In the genomic region with DNA sequence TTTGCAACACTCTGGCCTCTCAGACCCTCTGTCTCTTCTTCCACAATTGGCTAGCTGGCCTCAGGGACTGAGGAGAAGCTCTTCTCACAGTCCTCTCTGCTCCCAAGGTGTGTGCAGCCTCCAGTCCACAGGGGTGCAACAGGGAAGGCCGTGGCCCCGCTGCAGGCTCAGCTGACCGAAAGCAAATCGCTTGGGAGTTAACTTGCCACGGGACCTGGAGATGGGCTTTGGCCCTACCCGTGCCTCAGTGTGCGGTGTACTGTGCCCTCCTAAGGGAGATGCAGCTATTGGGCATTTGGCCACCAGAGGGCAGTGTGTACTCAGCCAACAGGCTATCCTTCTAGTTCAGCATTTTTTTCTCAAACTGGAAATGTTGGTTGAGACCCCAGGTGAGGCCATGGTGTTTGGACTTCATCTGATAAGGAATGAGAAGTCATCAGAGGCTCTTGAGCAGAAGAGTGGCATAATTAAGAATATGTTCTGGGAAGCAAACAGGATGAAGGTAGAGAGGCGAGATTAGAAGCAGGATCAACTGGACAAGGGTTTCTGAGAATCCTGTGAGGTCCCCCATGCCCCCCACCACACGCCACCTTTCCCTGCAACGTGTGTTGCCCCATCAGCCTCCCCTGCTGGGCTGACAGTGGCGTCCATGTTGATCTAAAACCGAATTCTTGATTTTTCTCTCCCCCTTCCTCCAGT, we compare ENCODE assay signal across 8 cellular contexts. TPM values are rescaled to one million over a fixed set of nuclear protein-coding genes. Genes with fewer than 3 reads are reported as not detected.
DNase-seq lines count a peak whose midpoint lies in the region; ATAC-seq and TF ChIP-seq lines count a peak whose summit lies in the region.

No MANE protein-coding gene starts in this region.

- no peaks in the 10 kb centered on the region for H3K36me3 ChIP-seq in BE2C

- no peaks in the 10 kb centered on the region for H3K27me3 ChIP-seq in BE2C

- H3K4me1 ChIP-seq in BE2C: no peaks in the 10 kb centered on the region

- no peaks in the 10 kb centered on the region for H3K9me3 ChIP-seq in BE2C

- H3K4me1 Mint-ChIP-seq in central memory CD8-positive, alpha-beta T cell: peaks cover 10% of the 10 kb centered on the region

- peak; percentile 78 for TF ChIP-seq CTCF in BE2C (IDR thresholded peaks at IDR 0.05; ENCODE audit: low read depth, low read length)

- no peaks in the 10 kb centered on the region for H3K36me3 Mint-ChIP-seq in central memory CD8-positive, alpha-beta T cell (ENCODE audit: insufficient read depth)

- no peak overlapping the region for H3K4me3 Mint-ChIP-seq in central memory CD8-positive, alpha-beta T cell

- ATAC-seq in activated CD4-positive, CD25-positive, alpha-beta regulatory T cell treated with anti-CD3 and anti-CD28 coated beads, Interleukin-2, amount 50 U/mL, for 24 hours: peak; percentile 79 to 87
- peak; percentile 70 for ATAC-seq in central memory CD8-positive, alpha-beta T cell (replicated peaks; ENCODE audit: extremely low read depth, poor library complexity, severe bottlenecking)
- no peak for ATAC-seq in HG03432 (IDR thresholded peaks at IDR 0.05; ENCODE audit: unreplicated experiment)

- H3K4me3 ChIP-seq in BE2C (ENCODE audit: low read depth, low read length): no peak overlapping the region

- no peaks in the 10 kb centered on the region for H3K9me3 Mint-ChIP-seq in central memory CD8-positive, alpha-beta T cell

- no peak overlapping the region for H3K27ac Mint-ChIP-seq in central memory CD8-positive, alpha-beta T cell (ENCODE audit: low read depth)

- DNase-seq in BE2C: peak; percentile 77
- peak; percentile 6 for DNase-seq in GOT3 (lab: John Stamatoyannopoulos, UW)
- DNase-seq in NCI-H226: peak; percentile 24
- peak; percentile 56 to 78 for DNase-seq in central memory CD8-positive, alpha-beta T cell (ENCODE audit: low spot score in 2 of 2)
- DNase-seq in kidney tubule cell (ENCODE audit: low spot score): peak; percentile 70
- peak; percentile 87 for DNase-seq in stimulated activated CD4-positive, alpha-beta T cell treated with anti-CD3 and anti-CD28 coated beads, Interleukin-4, amount 100 ng/mL, for 1 hour

- peaks cover 22% of the 10 kb centered on the region for H3K27me3 Mint-ChIP-seq in central memory CD8-positive, alpha-beta T cell

RNA-seq across cellular contexts. Expression of gene TMEM125, which starts 42.5 kb away (rescaled TPM):
- not detected for polyA plus RNA-seq in BE2C (2012; ENCODE audit: insufficient read depth, insufficient read length, low read depth)

RNA-seq across cellular contexts. Expression of gene CFAP57, which starts 55.2 kb away (rescaled TPM):
- 0.15 TPM for polyA plus RNA-seq in BE2C (2012; ENCODE audit: insufficient read depth, insufficient read length, low read depth)

RNA-seq across cellular contexts. Expression of gene EBNA1BP2, which starts 55.2 kb away (rescaled TPM):
- polyA plus RNA-seq in BE2C (2012; ENCODE audit: insufficient read depth, insufficient read length, low read depth): 63.1 TPM

RNA-seq across cellular contexts. Expression of gene C1orf210, which starts 58.1 kb away (rescaled TPM):
- polyA plus RNA-seq in BE2C (2012; ENCODE audit: insufficient read depth, insufficient read length, low read depth): not detected

Comparison
In these comparisons a context has a peak if more than half of its experiments do, and no peak if none do; other contexts are left out.
1. DNase-seq: peak in every context shown above with its lines; median percentile 87 in stimulated activated CD4-positive, alpha-beta T cell treated with anti-CD3 and anti-CD28 coated beads, Interleukin-4, amount 100 ng/mL, for 1 hour; 77 in BE2C; 70 in kidney tubule cell; 67 in central memory CD8-positive, alpha-beta T cell; 24 in NCI-H226; 6 in GOT3.